In genomic region chr4:4560136-4560535, GRCh38 we compare ENCODE assay signal across 23 cellular contexts.
"Had no signal": no experiment of that assay in that cellular context is flagged by ENCODE, and none has a peak within 500 bp of the region (broad histone marks: within the 10 kb centered on the region; RNA-seq: fewer than 3 reads in every experiment).

No MANE protein-coding gene starts in this region.

- H3K4me1 ChIP-seq: colonic mucosa, foreskin keratinocyte, left lung, prostate gland, spleen had no signal

- H3K36me3 ChIP-seq: colonic mucosa, left lung, ovary, prostate gland, tibial artery had no signal

- H3K27me3 ChIP-seq: colonic mucosa, foreskin keratinocyte, left lung, ovary, spleen, tibial artery had no signal

- H3K4me3 ChIP-seq: colonic mucosa, left lung, ovary, prostate gland, spleen, tibial artery had no signal

- DNase-seq: activated CD4-positive, alpha-beta T cell treated with anti-CD3 and anti-CD28 coated beads for 4 hours; activated CD4-positive, alpha-beta T cell treated with anti-CD3 and anti-CD28 coated beads, Interleukin-2, amount 50 U/mL, for 48 hours; activated CD4-positive, CD25-positive, alpha-beta regulatory T cell; activated CD8-positive, alpha-beta memory T cell treated with anti-CD3 and anti-CD28 coated beads, Interleukin-2, amount 50 U/mL, for 48 hours; activated effector memory CD4-positive, alpha-beta T cell treated with anti-CD3 and anti-CD28 coated beads, Interleukin-2, amount 50 U/mL, for 16 hours; activated naive CD4-positive, alpha-beta T cell treated with anti-CD3 and anti-CD28 coated beads, Interleukin-2, amount 50 U/mL, for 16 hours; activated naive CD8-positive, alpha-beta T cell treated with anti-CD3 and anti-CD28 coated beads, Interleukin-2, amount 50 U/mL, for 24 hours; activated T-cell treated with anti-CD3 and anti-CD28 coated beads, Interleukin-2, amount 50 U/mL, for 48 hours; colonic mucosa; endodermal cell; immature natural killer cell; kidney glomerular epithelial cell; left lung; natural killer cell; ovary; spleen; stimulated activated CD4-positive, alpha-beta T cell treated with anti-CD3 and anti-CD28 coated beads, Interleukin-4, amount 100 ng/mL, for 1 hour; stimulated activated naive CD4-positive, alpha-beta T cell treated with Interleukin-2 at 50 U/mL for 16 hours; SW 1271; T-helper 17 cell; tibial artery had no signal

- H3K27ac ChIP-seq: colonic mucosa, foreskin keratinocyte, left lung, ovary, prostate gland, spleen, tibial artery had no signal

- H3K9me3 ChIP-seq: colonic mucosa, left lung, ovary, prostate gland, spleen, tibial artery had no signal
